ENCODE assay signal across 2 cellular contexts in genomic region chr1:25771246-25772114, GRCh38.
TF ChIP-seq lines count a peak whose summit lies in the region.

No MANE protein-coding gene starts in this region.

TF ChIP-seq in A549, 52 proteins besides CTCF, POLR2A, EP300 and RAD21:
- no peak for TF ChIP-seq BCL3 (IDR thresholded peaks at IDR 0.05)
- no peak for TF ChIP-seq ELK1 (IDR thresholded peaks at IDR 0.05; ENCODE audit: low read depth, low read length)
- TF ChIP-seq HDAC2 (IDR thresholded peaks at IDR 0.05) = no peak
- no peak for TF ChIP-seq CEBPB (IDR thresholded peaks at IDR 0.05)
- TF ChIP-seq CBX2 (IDR thresholded peaks at IDR 0.05; ENCODE audit: borderline replicate concordance, low read depth) = no peak
- TF ChIP-seq NFE2L2 (conservative IDR thresholded peaks at IDR 0.05; ENCODE audit: low read length) = no peak
- no peak for TF ChIP-seq MYC (IDR thresholded peaks at IDR 0.05; ENCODE audit: borderline replicate concordance, low read length)
- TF ChIP-seq RNF2 (IDR thresholded peaks at IDR 0.05; ENCODE audit: borderline replicate concordance, low read depth) = no peak
- TF ChIP-seq ZNF302 (CRISPR knock-in tag; IDR thresholded peaks at IDR 0.05) = no peak
- TF ChIP-seq POLR2AphosphoS2 (conservative IDR thresholded peaks at IDR 0.05; ENCODE audit: low read length) = no peak
- no peak for TF ChIP-seq CHD4 (IDR thresholded peaks at IDR 0.05; ENCODE audit: borderline replicate concordance)
- TF ChIP-seq RARB (CRISPR knock-in tag; IDR thresholded peaks at IDR 0.05) = no peak
- TF ChIP-seq PHF8 (IDR thresholded peaks at IDR 0.05; ENCODE audit: borderline replicate concordance, low read depth) = no peak
- no peak for TF ChIP-seq EHMT2 (IDR thresholded peaks at IDR 0.05; ENCODE audit: low read depth)
- TF ChIP-seq ESRRA (IDR thresholded peaks at IDR 0.05; ENCODE audit: borderline replicate concordance, low read length) = no peak
- no peak for TF ChIP-seq TFCP2L1 (CRISPR knock-in tag; IDR thresholded peaks at IDR 0.05)

TF ChIP-seq in IMR-90, 13 proteins besides CTCF, POLR2A, EP300 and RAD21:
- no peak for TF ChIP-seq USF2 (IDR thresholded peaks at IDR 0.05; ENCODE audit: low read depth, low read length)
- TF ChIP-seq RCOR1 (IDR thresholded peaks at IDR 0.05; ENCODE audit: insufficient replicate concordance, low read length) = no peak
- TF ChIP-seq CEBPB (IDR thresholded peaks at IDR 0.05; ENCODE audit: low read depth, low read length) = no peak
- no peak for TF ChIP-seq NFE2L2 (IDR thresholded peaks at IDR 0.05; ENCODE audit: low read depth, low read length)
- TF ChIP-seq BHLHE40 (IDR thresholded peaks at IDR 0.05; ENCODE audit: low read depth, low read length) = no peak
- TF ChIP-seq ELK1 (IDR thresholded peaks at IDR 0.05; ENCODE audit: borderline replicate concordance, low read depth, low read length) = no peak
- TF ChIP-seq RFX5 (IDR thresholded peaks at IDR 0.05; ENCODE audit: low read depth, low read length) = no peak
- no peak for TF ChIP-seq MAZ (IDR thresholded peaks at IDR 0.05; ENCODE audit: borderline replicate concordance, low read depth, low read length)
